ENCODE assay signal across 1 cellular context in genomic region chr9:16516887-16517286, GRCh38.
TF ChIP-seq lines count a peak whose summit lies in the region.

No MANE protein-coding gene starts in this region.

TF ChIP-seq in endothelial cell of umbilical vein, 7 proteins besides CTCF, POLR2A, EP300 and RAD21:
- TF ChIP-seq POLR2AphosphoS5 (IDR thresholded peaks at IDR 0.05; ENCODE audit: insufficient read depth, low read depth, low read length) (no peak), GATA2 (IDR thresholded peaks at IDR 0.05; ENCODE audit: insufficient read depth, insufficient read length, low read depth, low read length) (no peak), MYC (IDR thresholded peaks at IDR 0.05; ENCODE audit: low read depth, low read length) (no peak), JUN (IDR thresholded peaks at IDR 0.05; ENCODE audit: borderline replicate concordance, insufficient read depth, insufficient read length, low read depth) (no peak), EZH2 (IDR thresholded peaks at IDR 0.05; ENCODE audit: borderline replicate concordance, low read depth, low read length, severe bottlenecking) (no peak), FOS (IDR thresholded peaks at IDR 0.05; ENCODE audit: borderline replicate concordance, insufficient read depth, low read length) (no peak), MAX (IDR thresholded peaks at IDR 0.05; ENCODE audit: insufficient read depth, insufficient read length) (no peak)
